8 cellular contexts compared by ENCODE assay signal in the genomic region with DNA sequence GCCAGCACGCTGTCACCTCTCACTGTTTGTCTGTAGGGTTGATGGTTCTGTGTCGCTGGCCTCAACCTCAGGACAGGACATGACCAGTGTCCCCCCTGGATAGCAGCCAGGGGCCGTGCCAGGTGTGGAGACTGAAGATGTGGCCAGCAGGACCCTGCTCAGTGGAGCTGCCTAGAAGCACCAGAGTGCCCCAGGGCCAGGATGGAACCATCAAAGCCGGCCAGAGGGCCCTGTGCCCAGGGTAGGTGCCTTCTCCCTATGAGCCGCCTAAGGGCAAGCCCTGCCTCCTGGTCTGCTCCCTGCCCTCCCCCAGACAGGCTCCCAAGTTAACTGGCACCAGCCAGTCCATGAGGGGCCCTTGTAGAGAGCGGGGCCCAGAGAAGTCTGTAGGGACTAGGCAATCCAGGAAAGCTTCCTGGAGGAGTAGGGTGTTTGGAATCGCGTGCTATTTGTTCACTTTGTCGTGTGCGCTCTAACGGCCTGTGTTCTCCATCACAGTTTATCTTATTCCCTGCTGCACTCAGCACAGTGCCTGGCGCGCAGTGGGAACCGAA. TPM values are rescaled to one million over a fixed set of nuclear protein-coding genes. Genes with fewer than 3 reads are reported as not detected.
DNase-seq lines count a peak whose midpoint lies in the region; ATAC-seq and TF ChIP-seq lines count a peak whose summit lies in the region.

No MANE protein-coding gene starts in this region.

- CTCF ChIA-PET in A673 (lab: Charles Lee) (no interaction called here), mammary epithelial cell (lab: Charles Lee; ENCODE audit: low non-redundant PET) (no interaction called here)

- in situ Hi-C loops in mammary epithelial cell (cut with MboI; ENCODE audit: low sequenced_read_pairs in 2 of 2) = no loop called here

- H3K79me2 ChIP-seq in mammary epithelial cell (ENCODE audit: insufficient read depth, low read length) = peaks cover 35% of the 10 kb centered on the region

- BruUV-seq in A673 (replicated peaks; lab: Mats Ljungman, UMichigan) = no TSS peak
- BruUV-seq in mammary epithelial cell (replicated peaks; lab: Mats Ljungman, UMichigan) = no TSS peak

- peak; percentile 11 for ATAC-seq in HG03175 (IDR thresholded peaks at IDR 0.05; ENCODE audit: unreplicated experiment)
- ATAC-seq in mucosa of descending colon = peak; percentile 1

- H3K36me3 ChIP-seq in A673 (ENCODE audit: insufficient read depth, low read length, poor library complexity, severe bottlenecking) (peaks cover 23% of the 10 kb centered on the region), mammary epithelial cell (ENCODE audit: insufficient read depth, low read length) (peaks cover 2% of the 10 kb centered on the region), mucosa of descending colon (ENCODE audit: low read depth) (peaks cover 2% of the 10 kb centered on the region)

- TF ChIP-seq CTCF in A673 (conservative IDR thresholded peaks at IDR 0.05; ENCODE audit: low read depth, low read length) (no peak), mammary epithelial cell (conservative IDR thresholded peaks at IDR 0.05 in 1 of 2, IDR thresholded peaks at IDR 0.05 in 1 of 2; ENCODE audit: extremely low read depth in 1 of 2, insufficient read depth in 1 of 2, low read depth in 1 of 2, low read length in 2 of 2) (no peak), mucosa of descending colon (IDR thresholded peaks at IDR 0.05) (no peak)

- POLR2A ChIA-PET in A673 (lab: Charles Lee; ENCODE audit: low non-redundant PET) = no interaction called here

- 39% methylated on average over 13 of the region's 14 CpGs for WGBS in mammary epithelial cell (ENCODE audit: low coverage, missing lambda C conversion rate)

- H3K9me3 ChIP-seq in A673 (ENCODE audit: low read depth, low read length, poor library complexity, severe bottlenecking) = no peaks in the 10 kb centered on the region
- no peaks in the 10 kb centered on the region for H3K9me3 ChIP-seq in mammary epithelial cell (replicated peaks; ENCODE audit: insufficient read depth, low read length)
- no peaks in the 10 kb centered on the region for H3K9me3 ChIP-seq in mucosa of descending colon

- H3K4me3 ChIP-seq in A673 (ENCODE audit: low read depth, low read length, poor library complexity, severe bottlenecking) = peak overlapping the region; percentile 88
- peak overlapping the region in 1 of 3 experiments; percentile 82 for H3K4me3 ChIP-seq in mammary epithelial cell (replicated peaks in 1 of 3; ENCODE audit: insufficient read depth in 1 of 3, low read depth in 2 of 3, low read length in 3 of 3)
- H3K4me3 ChIP-seq in mucosa of descending colon = no peak overlapping the region

- dilution Hi-C loops in mammary epithelial cell (cut with HindIII; ENCODE audit: low sequenced_read_pairs) = loop anchor here (5.0 kb wide), 2 partner anchors 44 to 66 kb away; no protein-coding TSS in a partner anchor

- DNase-seq in A673 (ENCODE audit: low spot score) (no peak), mammary epithelial cell (no peak), mucosa of descending colon (peak; percentile 44 to 69 (median 54)), NCI-H345 treated with DMSO at 0.1 percent for 48 hours (lab: John Stamatoyannopoulos, UW; ENCODE audit: unreplicated experiment) (no peak), dermis blood vessel endothelial cell (no peak), D341Med (ENCODE audit: low spot score) (no peak)
- no peak for DNase-seq in stimulated activated CD4-positive, alpha-beta T cell treated with anti-CD3 and anti-CD28 coated beads, Interleukin-1b, Interleukin-23, amount 100 ng/mL, for 48 hours

- H3K27ac ChIP-seq in A673 (ENCODE audit: low read depth, low read length, poor library complexity, severe bottlenecking) (no peak overlapping the region), mammary epithelial cell (ENCODE audit: insufficient read depth, low read depth, low read length) (no peak overlapping the region)

- H3K9ac ChIP-seq in mammary epithelial cell (ENCODE audit: insufficient read depth, low read length) = no peak overlapping the region

- H4K20me1 ChIP-seq in mammary epithelial cell (ENCODE audit: insufficient read depth, low read length) = peaks cover 3% of the 10 kb centered on the region

- peak overlapping the region; percentile 68 for H2AFZ ChIP-seq in mammary epithelial cell (ENCODE audit: low read depth, low read length)

- H3K4me1 ChIP-seq in A673 (ENCODE audit: insufficient read depth, low read length, poor library complexity, severe bottlenecking) (peaks cover 16% of the 10 kb centered on the region), mammary epithelial cell (ENCODE audit: insufficient read depth, low read length) (peaks cover 14% of the 10 kb centered on the region), mucosa of descending colon (ENCODE audit: low read depth) (peaks cover 20% of the 10 kb centered on the region)

- peak overlapping the region; percentile 87 for H3K4me2 ChIP-seq in mammary epithelial cell (ENCODE audit: insufficient read depth, low read depth, low read length)

- H3K27me3 ChIP-seq in A673 (replicated peaks; ENCODE audit: insufficient read depth, low read depth, low read length, poor library complexity) (no peaks in the 10 kb centered on the region), mammary epithelial cell (ENCODE audit: insufficient read depth, low read length) (no peaks in the 10 kb centered on the region)

- intact Hi-C loops in A673 (cut with micrococcal nuclease; ENCODE audit: unreplicated experiment) = no loop called here
- intact Hi-C loops in mammary epithelial cell (cut with micrococcal nuclease) = no loop called here
- intact Hi-C loops in mucosa of descending colon (cut with DNase I, micrococcal nuclease) = no loop called here

RNA-seq across cellular contexts. Expression of a gene that starts 0.5 kb away (rescaled TPM):
- 178 and 210 TPM in 2 replicates for total RNA-seq in A673 (2021)
- total RNA-seq in mammary epithelial cell = 100 to 1,000 TPM in 1 of 2 donors, 10 to 100 TPM in 1; 62.5 to 146 TPM
- polyA plus RNA-seq in mammary epithelial cell = 192 TPM
- 149 TPM for polyA minus RNA-seq in mammary epithelial cell
- 100 to 1,000 TPM; 204 to 212 (median 210) TPM for total RNA-seq in mucosa of descending colon
- 107 and 149 TPM in 2 replicates for total RNA-seq in dermis blood vessel endothelial cell

RNA-seq across cellular contexts. Expression of a gene that starts 4.3 kb away (rescaled TPM):
- total RNA-seq in A673 (2021) = not detected in 2 replicates
- total RNA-seq in mammary epithelial cell = under 1 TPM; 0.33 to 0.80 TPM
- polyA plus RNA-seq in mammary epithelial cell = 0.09 TPM
- polyA minus RNA-seq in mammary epithelial cell = not detected
- not detected for total RNA-seq in mucosa of descending colon
- not detected in 2 replicates for total RNA-seq in dermis blood vessel endothelial cell

RNA-seq across cellular contexts. Expression of a gene that starts 5.8 kb away (rescaled TPM):
- 3,326 and 3,385 TPM in 2 replicates for total RNA-seq in A673 (2021)
- 1,000 to 10,000 TPM; 1,442 to 3,060 TPM for total RNA-seq in mammary epithelial cell
- polyA plus RNA-seq in mammary epithelial cell = 3,984 TPM
- 3,102 TPM for polyA minus RNA-seq in mammary epithelial cell
- 1,000 to 10,000 TPM; 1,284 to 2,138 (median 1,849) TPM for total RNA-seq in mucosa of descending colon
- 1,669 and 1,784 TPM in 2 replicates for total RNA-seq in dermis blood vessel endothelial cell

RNA-seq across cellular contexts. Expression of a gene that starts 7.9 kb away (rescaled TPM):
- total RNA-seq in A673 (2021) (not detected in 2 replicates), mammary epithelial cell (not detected), mucosa of descending colon (not detected), dermis blood vessel endothelial cell (not detected in 2 replicates)
- 0.08 TPM for polyA plus RNA-seq in mammary epithelial cell
- polyA minus RNA-seq in mammary epithelial cell = not detected

RNA-seq across cellular contexts. Expression of a gene that starts 13.1 kb away (rescaled TPM):
- total RNA-seq in A673 (2021) (58.4 and 64.1 TPM in 2 replicates), mammary epithelial cell (10 to 100 TPM; 33.2 to 46.5 TPM), mucosa of descending colon (10 to 100 TPM; 21.6 to 25.5 (median 24.0) TPM), dermis blood vessel endothelial cell (46.1 and 71.8 TPM in 2 replicates)
- 65.9 TPM for polyA plus RNA-seq in mammary epithelial cell
- 30.4 TPM for polyA minus RNA-seq in mammary epithelial cell

Comparison
In these comparisons a context has a peak if more than half of its experiments do, and no peak if none do; other contexts are left out.
1. DNase-seq: peak in mucosa of descending colon (3 of 3); none in A673 (single experiment), mammary epithelial cell (single experiment), NCI-H345 treated with DMSO at 0.1 percent for 48 hours (single experiment), dermis blood vessel endothelial cell (single experiment), D341Med (single experiment) and stimulated activated CD4-positive, alpha-beta T cell treated with anti-CD3 and anti-CD28 coated beads, Interleukin-1b, Interleukin-23, amount 100 ng/mL, for 48 hours (single experiment).